In genomic region chr11:65013692-65014145, GRCh38 we compare ENCODE assay signal across 1 cellular context.
A peak's percentile ranks its signal among the peaks of the same experiment; 100 is the strongest.
TF ChIP-seq lines count a peak whose summit lies in the region.

No MANE protein-coding gene starts in this region.

TF ChIP-seq in K562, 482 proteins besides CTCF, POLR2A, EP300 and RAD21 (continues in another document):
- TF ChIP-seq PCBP1 (IDR thresholded peaks at IDR 0.05; ENCODE audit: low read depth, low read length, poor library complexity, severe bottlenecking) (peak; percentile 29), TOE1 (IDR thresholded peaks at IDR 0.05; ENCODE audit: borderline replicate concordance) (peak; percentile 92), TOE1 (CRISPR knock-in tag; IDR thresholded peaks at IDR 0.05; ENCODE audit: borderline replicate concordance, low read depth) (no peak), RBM22 (IDR thresholded peaks at IDR 0.05; ENCODE audit: low read depth, low read length, poor library complexity, severe bottlenecking) (peak; percentile 79), HINFP (tag; conservative IDR thresholded peaks at IDR 0.05; ENCODE audit: low read depth) (no peak), ELF1 (tag; IDR thresholded peaks at IDR 0.05) (peak; percentile 57; the same call in 1 of the 2 replicates), MYC (IDR thresholded peaks at IDR 0.05; ENCODE audit: low read depth, low read length) (peak; percentile 71; the same call in 1 of the 2 replicates), MYC (CRISPR knock-in tag; IDR thresholded peaks at IDR 0.05; ENCODE audit: borderline replicate concordance, low read depth) (peak; percentile 94), RB1 (IDR thresholded peaks at IDR 0.05; ENCODE audit: low read depth) (peak; percentile 62; the same call in 1 of the 2 replicates), NCOR1 (IDR thresholded peaks at IDR 0.05) (no peak), CHCHD3 (CRISPR knock-in tag; IDR thresholded peaks at IDR 0.05) (no peak), RAD51 (IDR thresholded peaks at IDR 0.05; ENCODE audit: borderline replicate concordance, low read depth) (peak; percentile 97), TCFL5 (CRISPR knock-in tag; conservative IDR thresholded peaks at IDR 0.05) (no peak), HNRNPL (IDR thresholded peaks at IDR 0.05; ENCODE audit: low read depth, low read length) (no peak; the same call in 1 of the 2 replicates), TSHZ1 (CRISPR knock-in tag; IDR thresholded peaks at IDR 0.05) (no peak), ZNF785 (CRISPR knock-in tag; IDR thresholded peaks at IDR 0.05) (no peak), USF1 (CRISPR knock-in tag; IDR thresholded peaks at IDR 0.05) (peak; percentile 99), SP2 (IDR thresholded peaks at IDR 0.05; ENCODE audit: extremely low read depth, low read depth, low read length, poor library complexity, severe bottlenecking) (peak; percentile 57), ZC3H4 (CRISPR knock-in tag; IDR thresholded peaks at IDR 0.05; ENCODE audit: borderline replicate concordance) (no peak), HNRNPLL (IDR thresholded peaks at IDR 0.05; ENCODE audit: low read depth, low read length, poor library complexity, severe bottlenecking) (peak; percentile 41), NFATC3 (IDR thresholded peaks at IDR 0.05) (no peak), USF2 (CRISPR knock-in tag; IDR thresholded peaks at IDR 0.05) (peak; percentile 100), SP1 (CRISPR knock-in tag; IDR thresholded peaks at IDR 0.05) (peak; percentile 87; the same call in 1 of the 2 replicates), CBFA2T2 (conservative IDR thresholded peaks at IDR 0.05) (peak; percentile 78), CTBP1 (IDR thresholded peaks at IDR 0.05; ENCODE audit: borderline replicate concordance) (peak; percentile 82), MITF (IDR thresholded peaks at IDR 0.05) (peak; percentile 63; the same call in 1 of the 2 replicates), HCFC1 (IDR thresholded peaks at IDR 0.05; ENCODE audit: low read depth, low read length) (no peak), ZNF263 (CRISPR knock-in tag; IDR thresholded peaks at IDR 0.05; ENCODE audit: borderline replicate concordance) (no peak), AFF1 (IDR thresholded peaks at IDR 0.05; ENCODE audit: low read depth in 1 of 2, partially characterized antibody in 2 of 2) (peak; percentile 43 to 71), LEF1 (IDR thresholded peaks at IDR 0.05) (peak; percentile 65; the same call in 1 of the 2 replicates), ID3 (CRISPR knock-in tag; IDR thresholded peaks at IDR 0.05) (no peak), ID3 (tag; IDR thresholded peaks at IDR 0.05) (0 out of 2 replicates have a peak, but pooled peaks have one; percentile 64), ZBTB34 (CRISPR knock-in tag; IDR thresholded peaks at IDR 0.05) (no peak), CEBPG (CRISPR knock-in tag; IDR thresholded peaks at IDR 0.05) (0 out of 2 replicates have a peak, but pooled peaks have one; percentile 8), CEBPG (tag; conservative IDR thresholded peaks at IDR 0.05 in 1 of 2, IDR thresholded peaks at IDR 0.05 in 1 of 2) (no peak), BRD9 (IDR thresholded peaks at IDR 0.05; ENCODE audit: low read depth, partially characterized antibody) (no peak), ARID4B (CRISPR knock-in tag; IDR thresholded peaks at IDR 0.05) (peak; percentile 86), NFYB (IDR thresholded peaks at IDR 0.05; ENCODE audit: extremely low read depth, insufficient read length) (peak; percentile 63), ATF1 (CRISPR knock-in tag; IDR thresholded peaks at IDR 0.05) (0 out of 2 replicates have a peak, but pooled peaks have one; percentile 24), ATF1 (tag; IDR thresholded peaks at IDR 0.05) (no peak)
